ENCODE assay signal across 1 cellular context in genomic region chr2:69212238-69213028, GRCh38.
TF ChIP-seq lines count a peak whose summit lies in the region.

No MANE protein-coding gene starts in this region.

TF ChIP-seq in HepG2, 621 proteins besides CTCF, POLR2A, EP300 and RAD21 (continued from another document):
- TF ChIP-seq, protein P1, sequence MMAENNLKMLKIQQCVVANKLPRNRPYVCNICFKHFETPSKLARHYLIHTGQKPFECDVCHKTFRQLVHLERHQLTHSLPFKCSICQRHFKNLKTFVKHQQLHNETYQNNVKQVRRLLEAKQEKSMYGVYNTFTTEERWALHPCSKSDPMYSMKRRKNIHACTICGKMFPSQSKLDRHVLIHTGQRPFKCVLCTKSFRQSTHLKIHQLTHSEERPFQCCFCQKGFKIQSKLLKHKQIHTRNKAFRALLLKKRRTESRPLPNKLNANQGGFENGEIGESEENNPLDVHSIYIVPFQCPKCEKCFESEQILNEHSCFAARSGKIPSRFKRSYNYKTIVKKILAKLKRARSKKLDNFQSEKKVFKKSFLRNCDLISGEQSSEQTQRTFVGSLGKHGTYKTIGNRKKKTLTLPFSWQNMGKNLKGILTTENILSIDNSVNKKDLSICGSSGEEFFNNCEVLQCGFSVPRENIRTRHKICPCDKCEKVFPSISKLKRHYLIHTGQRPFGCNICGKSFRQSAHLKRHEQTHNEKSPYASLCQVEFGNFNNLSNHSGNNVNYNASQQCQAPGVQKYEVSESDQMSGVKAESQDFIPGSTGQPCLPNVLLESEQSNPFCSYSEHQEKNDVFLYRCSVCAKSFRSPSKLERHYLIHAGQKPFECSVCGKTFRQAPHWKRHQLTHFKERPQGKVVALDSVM (CRISPR knock-in tag; IDR thresholded peaks at IDR 0.05): peak; percentile 57; the same call in 1 of the 2 replicates
- TF ChIP-seq EED (CRISPR knock-in tag; IDR thresholded peaks at IDR 0.05) (no peak), ZNF549 (CRISPR knock-in tag; IDR thresholded peaks at IDR 0.05) (no peak), EZH2 (conservative IDR thresholded peaks at IDR 0.05; ENCODE audit: low read depth, low read length) (no peak), ZC3H13 (CRISPR knock-in tag; IDR thresholded peaks at IDR 0.05) (no peak), ATRX (CRISPR knock-in tag; IDR thresholded peaks at IDR 0.05; ENCODE audit: borderline replicate concordance) (no peak)
- TF ChIP-seq, protein P2, sequence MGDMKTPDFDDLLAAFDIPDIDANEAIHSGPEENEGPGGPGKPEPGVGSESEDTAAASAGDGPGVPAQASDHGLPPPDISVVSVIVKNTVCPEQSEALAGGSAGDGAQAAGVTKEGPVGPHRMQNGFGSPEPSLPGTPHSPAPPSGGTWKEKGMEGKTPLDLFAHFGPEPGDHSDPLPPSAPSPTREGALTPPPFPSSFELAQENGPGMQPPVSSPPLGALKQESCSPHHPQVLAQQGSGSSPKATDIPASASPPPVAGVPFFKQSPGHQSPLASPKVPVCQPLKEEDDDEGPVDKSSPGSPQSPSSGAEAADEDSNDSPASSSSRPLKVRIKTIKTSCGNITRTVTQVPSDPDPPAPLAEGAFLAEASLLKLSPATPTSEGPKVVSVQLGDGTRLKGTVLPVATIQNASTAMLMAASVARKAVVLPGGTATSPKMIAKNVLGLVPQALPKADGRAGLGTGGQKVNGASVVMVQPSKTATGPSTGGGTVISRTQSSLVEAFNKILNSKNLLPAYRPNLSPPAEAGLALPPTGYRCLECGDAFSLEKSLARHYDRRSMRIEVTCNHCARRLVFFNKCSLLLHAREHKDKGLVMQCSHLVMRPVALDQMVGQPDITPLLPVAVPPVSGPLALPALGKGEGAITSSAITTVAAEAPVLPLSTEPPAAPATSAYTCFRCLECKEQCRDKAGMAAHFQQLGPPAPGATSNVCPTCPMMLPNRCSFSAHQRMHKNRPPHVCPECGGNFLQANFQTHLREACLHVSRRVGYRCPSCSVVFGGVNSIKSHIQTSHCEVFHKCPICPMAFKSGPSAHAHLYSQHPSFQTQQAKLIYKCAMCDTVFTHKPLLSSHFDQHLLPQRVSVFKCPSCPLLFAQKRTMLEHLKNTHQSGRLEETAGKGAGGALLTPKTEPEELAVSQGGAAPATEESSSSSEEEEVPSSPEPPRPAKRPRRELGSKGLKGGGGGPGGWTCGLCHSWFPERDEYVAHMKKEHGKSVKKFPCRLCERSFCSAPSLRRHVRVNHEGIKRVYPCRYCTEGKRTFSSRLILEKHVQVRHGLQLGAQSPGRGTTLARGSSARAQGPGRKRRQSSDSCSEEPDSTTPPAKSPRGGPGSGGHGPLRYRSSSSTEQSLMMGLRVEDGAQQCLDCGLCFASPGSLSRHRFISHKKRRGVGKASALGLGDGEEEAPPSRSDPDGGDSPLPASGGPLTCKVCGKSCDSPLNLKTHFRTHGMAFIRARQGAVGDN (CRISPR knock-in tag; IDR thresholded peaks at IDR 0.05): no peak
- TF ChIP-seq, protein P3, sequence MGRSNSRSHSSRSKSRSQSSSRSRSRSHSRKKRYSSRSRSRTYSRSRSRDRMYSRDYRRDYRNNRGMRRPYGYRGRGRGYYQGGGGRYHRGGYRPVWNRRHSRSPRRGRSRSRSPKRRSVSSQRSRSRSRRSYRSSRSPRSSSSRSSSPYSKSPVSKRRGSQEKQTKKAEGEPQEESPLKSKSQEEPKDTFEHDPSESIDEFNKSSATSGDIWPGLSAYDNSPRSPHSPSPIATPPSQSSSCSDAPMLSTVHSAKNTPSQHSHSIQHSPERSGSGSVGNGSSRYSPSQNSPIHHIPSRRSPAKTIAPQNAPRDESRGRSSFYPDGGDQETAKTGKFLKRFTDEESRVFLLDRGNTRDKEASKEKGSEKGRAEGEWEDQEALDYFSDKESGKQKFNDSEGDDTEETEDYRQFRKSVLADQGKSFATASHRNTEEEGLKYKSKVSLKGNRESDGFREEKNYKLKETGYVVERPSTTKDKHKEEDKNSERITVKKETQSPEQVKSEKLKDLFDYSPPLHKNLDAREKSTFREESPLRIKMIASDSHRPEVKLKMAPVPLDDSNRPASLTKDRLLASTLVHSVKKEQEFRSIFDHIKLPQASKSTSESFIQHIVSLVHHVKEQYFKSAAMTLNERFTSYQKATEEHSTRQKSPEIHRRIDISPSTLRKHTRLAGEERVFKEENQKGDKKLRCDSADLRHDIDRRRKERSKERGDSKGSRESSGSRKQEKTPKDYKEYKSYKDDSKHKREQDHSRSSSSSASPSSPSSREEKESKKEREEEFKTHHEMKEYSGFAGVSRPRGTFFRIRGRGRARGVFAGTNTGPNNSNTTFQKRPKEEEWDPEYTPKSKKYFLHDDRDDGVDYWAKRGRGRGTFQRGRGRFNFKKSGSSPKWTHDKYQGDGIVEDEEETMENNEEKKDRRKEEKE (IDR thresholded peaks at IDR 0.05): no peak
- TF ChIP-seq, protein P4, sequence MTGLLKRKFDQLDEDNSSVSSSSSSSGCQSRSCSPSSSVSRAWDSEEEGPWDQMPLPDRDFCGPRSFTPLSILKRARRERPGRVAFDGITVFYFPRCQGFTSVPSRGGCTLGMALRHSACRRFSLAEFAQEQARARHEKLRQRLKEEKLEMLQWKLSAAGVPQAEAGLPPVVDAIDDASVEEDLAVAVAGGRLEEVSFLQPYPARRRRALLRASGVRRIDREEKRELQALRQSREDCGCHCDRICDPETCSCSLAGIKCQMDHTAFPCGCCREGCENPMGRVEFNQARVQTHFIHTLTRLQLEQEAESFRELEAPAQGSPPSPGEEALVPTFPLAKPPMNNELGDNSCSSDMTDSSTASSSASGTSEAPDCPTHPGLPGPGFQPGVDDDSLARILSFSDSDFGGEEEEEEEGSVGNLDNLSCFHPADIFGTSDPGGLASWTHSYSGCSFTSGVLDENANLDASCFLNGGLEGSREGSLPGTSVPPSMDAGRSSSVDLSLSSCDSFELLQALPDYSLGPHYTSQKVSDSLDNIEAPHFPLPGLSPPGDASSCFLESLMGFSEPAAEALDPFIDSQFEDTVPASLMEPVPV (CRISPR knock-in tag; IDR thresholded peaks at IDR 0.05): no peak
- TF ChIP-seq, protein P5, sequence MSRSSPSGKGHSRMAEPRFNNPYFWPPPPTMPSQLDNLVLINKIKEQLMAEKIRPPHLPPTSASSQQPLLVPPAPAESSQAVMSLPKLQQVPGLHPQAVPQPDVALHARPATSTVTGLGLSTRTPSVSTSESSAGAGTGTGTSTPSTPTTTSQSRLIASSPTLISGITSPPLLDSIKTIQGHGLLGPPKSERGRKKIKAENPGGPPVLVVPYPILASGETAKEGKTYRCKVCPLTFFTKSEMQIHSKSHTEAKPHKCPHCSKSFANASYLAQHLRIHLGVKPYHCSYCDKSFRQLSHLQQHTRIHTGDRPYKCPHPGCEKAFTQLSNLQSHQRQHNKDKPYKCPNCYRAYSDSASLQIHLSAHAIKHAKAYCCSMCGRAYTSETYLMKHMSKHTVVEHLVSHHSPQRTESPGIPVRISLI (CRISPR knock-in tag; IDR thresholded peaks at IDR 0.05; ENCODE audit: borderline replicate concordance): 0 out of 2 replicates have a peak, but pooled peaks have one; percentile 9
